Comparison of ENCODE assay signal across 9 cellular contexts in genomic region chr11:88552377-88553029, GRCh38.
A peak's percentile ranks its signal among the peaks of the same experiment; 100 is the strongest.
DNase-seq lines count a peak whose midpoint lies in the region; ATAC-seq, FAIRE-seq and TF ChIP-seq lines count a peak whose summit lies in the region.
"Had no signal": no experiment of that assay in that cellular context is flagged by ENCODE, and none has a peak within 500 bp of the region (broad histone marks: within the 10 kb centered on the region; RNA-seq: fewer than 3 reads in every experiment).

No MANE protein-coding gene starts in this region.

- H3K9me3 ChIP-seq in T-helper 17 cell (ENCODE audit: control insufficient read depth, low read length, poor library complexity, severe bottlenecking) = no peaks in the 10 kb centered on the region
- no peaks in the 10 kb centered on the region for H3K9me3 ChIP-seq in GM12878 (replicated peaks; ENCODE audit: control insufficient read depth, insufficient read depth, low read length)
- H3K9me3 ChIP-seq in right lobe of liver = no peaks in the 10 kb centered on the region
- H3K9me3 ChIP-seq in testis = no peaks in the 10 kb centered on the region

- no peaks in the 10 kb centered on the region for H3K36me3 Mint-ChIP-seq in T-helper 17 cell (ENCODE audit: low read depth)

- H3K79me2 ChIP-seq in GM12878 (ENCODE audit: control insufficient read depth, insufficient read depth, low read length) = no peaks in the 10 kb centered on the region

- H3K4me3 ChIP-seq in GM12878 (no peak overlapping the region), right lobe of liver (no peak overlapping the region), testis (no peak overlapping the region)

- ATAC-seq in GM21723 (IDR thresholded peaks at IDR 0.05; ENCODE audit: unreplicated experiment) (peak; percentile 92), T-helper 17 cell (peak; percentile 67), GM12878 (peak; percentile 100), right lobe of liver (peak; percentile 87 to 92 (median 88))

- no peak for TF ChIP-seq EP300 in GM12878 (IDR thresholded peaks at IDR 0.05; ENCODE audit: borderline replicate concordance in 1 of 2, control insufficient read depth in 1 of 2, low read depth in 2 of 2, low read length in 2 of 2)

- H3K36me3 ChIP-seq in GM12878 (ENCODE audit: control insufficient read depth in 2 of 2, insufficient read depth in 2 of 2, low read length in 1 of 2) (no peaks in the 10 kb centered on the region), right lobe of liver (no peaks in the 10 kb centered on the region), testis (ENCODE audit: low read depth, missing control alignments) (no peaks in the 10 kb centered on the region)

- FAIRE-seq in GM12878 (lab: Jason Lieb, UNC) = peak; percentile 84
- FAIRE-seq: islet of Langerhans had no signal

- RAD21 ChIA-PET in GM12878 (lab: Charles Lee; ENCODE audit: unreplicated experiment) = interaction anchor here (0.8 to 4.4 kb wide), 10 partner anchors 10 to 674 kb away, joined by 3 to 42 read pairs (median 4); no protein-coding TSS in a partner anchor

- H3K4me2 ChIP-seq in GM12878 (ENCODE audit: control insufficient read depth, insufficient read depth) = no peak overlapping the region

- peaks cover 21% of the 10 kb centered on the region for H3K27me3 Mint-ChIP-seq in T-helper 17 cell

- BruUV-seq in GM12878 (replicated peaks; lab: Mats Ljungman, UMichigan) = no TSS peak

- no peak overlapping the region for H3K4me3 Mint-ChIP-seq in T-helper 17 cell

- SMC1A ChIA-PET in GM12878 (lab: Charles Lee; ENCODE audit: uncharacterized antibody, unreplicated experiment) = interaction anchor here (0.5 to 3.3 kb wide), 13 partner anchors 9 to 543 kb away, joined by 3 to 28 read pairs (median 4); no protein-coding TSS in a partner anchor

- POLR2A ChIA-PET in GM12878 (lab: Charles Lee) = no interaction called here

- TF ChIP-seq CTCF in GM12878 (IDR thresholded peaks at IDR 0.05 in 2 of 3, conservative IDR thresholded peaks at IDR 0.05 in 1 of 3; ENCODE audit: control insufficient read depth in 2 of 3, extremely low read depth in 1 of 3, insufficient read depth in 1 of 3, low read depth in 3 of 3, low read length in 3 of 3) = peak; percentile 84 to 93 (median 91)
- peak; percentile 47 to 67 (median 62) for TF ChIP-seq CTCF in right lobe of liver (IDR thresholded peaks at IDR 0.05)
- peak in 1 of 3 experiments; percentile 37 for TF ChIP-seq CTCF in testis (IDR thresholded peaks at IDR 0.05)

- WGBS in GM12878 (ENCODE audit: insufficient coverage, insufficient replicate concordance, low lambda C conversion rate, missing lambda C conversion rate) = 0% methylated on average over 3 of the region's 3 CpGs
- WGBS in right lobe of liver (ENCODE audit: insufficient coverage, low coverage, low lambda C conversion rate, missing lambda C conversion rate) = 34% methylated on average over 2 of the region's 3 CpGs
- WGBS in testis, 2 donors = 59 to 68% methylated on average over 3 of the region's 3 CpGs

- DNase-seq in NCI-H345 (lab: John Stamatoyannopoulos, UW) = peak; percentile 27
- DNase-seq in NCI-H345 treated with DMSO at 0.1 percent for 48 hours (lab: John Stamatoyannopoulos, UW; ENCODE audit: unreplicated experiment) = no peak
- DNase-seq in HUDEP-2 (lab: John Stamatoyannopoulos, UW; ENCODE audit: unreplicated experiment in 76 of 76) = peak in 41 of 76 experiments; percentile 1 to 54 (median 16)
- DNase-seq in T-helper 17 cell = peak in 2 of 3 donors; percentile 15 to 25
- DNase-seq in GM12878 (ENCODE audit: low read depth, low spot score) = peak; percentile 12
- peak; percentile 54 to 57 (median 56) for DNase-seq in right lobe of liver
- DNase-seq in testis = peak; percentile 44

- H3K4me1 Mint-ChIP-seq in T-helper 17 cell = no peaks in the 10 kb centered on the region

- no peaks in the 10 kb centered on the region for H4K20me1 ChIP-seq in GM12878 (ENCODE audit: control insufficient read depth, insufficient read depth)

- in situ Hi-C loops in GM12878 (cut with MboI) = no loop called here

- no peak overlapping the region for H2AFZ ChIP-seq in GM12878 (ENCODE audit: control insufficient read depth, low read depth, low read length)

- TF ChIP-seq RAD21 in GM12878 (IDR thresholded peaks at IDR 0.05; ENCODE audit: insufficient read depth, low read depth, low read length) = peak; percentile 86

- no peaks in the 10 kb centered on the region for H3K4me1 ChIP-seq in GM12878 (ENCODE audit: control insufficient read depth, insufficient read depth, low read length)
- no peaks in the 10 kb centered on the region for H3K4me1 ChIP-seq in right lobe of liver
- no peaks in the 10 kb centered on the region for H3K4me1 ChIP-seq in testis

- H3K27me3 ChIP-seq in GM12878 (replicated peaks in 1 of 2; ENCODE audit: control insufficient read depth in 2 of 2, insufficient read depth in 2 of 2, low read length in 1 of 2) = peaks cover 0 to 10% of the 10 kb centered on the region in 2 experiments; a peak in 2 of 4 replicates
- H3K27me3 ChIP-seq in right lobe of liver = no peaks in the 10 kb centered on the region
- no peaks in the 10 kb centered on the region for H3K27me3 ChIP-seq in testis

- no peak overlapping the region for H3K27ac ChIP-seq in GM12878 (ENCODE audit: control insufficient read depth, insufficient read depth)
- H3K27ac ChIP-seq in right lobe of liver = no peak overlapping the region
- H3K27ac ChIP-seq in testis = no peak overlapping the region

- no peak overlapping the region for H3K27ac Mint-ChIP-seq in T-helper 17 cell

- H3K9ac ChIP-seq in GM12878 (ENCODE audit: control insufficient read depth, insufficient read depth, low read length) = no peak overlapping the region

- CTCF ChIA-PET in GM12878 (lab: Yijun Ruan, JAX) = interaction anchor here (0.6 to 5.8 kb wide), 46 partner anchors 9 to 830 kb away, joined by 3 to 75 read pairs (median 4); no protein-coding TSS in a partner anchor

- intact Hi-C loops in GM12878 (cut with micrococcal nuclease; ENCODE audit: unreplicated experiment) (loop anchor here (1.0 to 5.0 kb wide), 4 partner anchors 335 to 1200 kb away; no protein-coding TSS in a partner anchor), right lobe of liver (cut with DNase I) (no loop called here), testis (cut with DNase I; ENCODE audit: low total_unique reads) (no loop called here)

- TF ChIP-seq POLR2A in GM12878 (IDR thresholded peaks at IDR 0.05; ENCODE audit: low read depth, low read length) = no peak
- TF ChIP-seq POLR2A in right lobe of liver (IDR thresholded peaks at IDR 0.05) = no peak
- TF ChIP-seq POLR2A in testis (IDR thresholded peaks at IDR 0.05) = no peak

TF ChIP-seq in GM12878, 131 proteins besides CTCF, POLR2A, EP300 and RAD21:
- TF ChIP-seq SMC3 (IDR thresholded peaks at IDR 0.05; ENCODE audit: borderline replicate concordance, low read length) (peak; percentile 87), ZNF274 (IDR thresholded peaks at IDR 0.05; ENCODE audit: insufficient read depth, insufficient read length) (no peak), ZBTB4 (CRISPR knock-in tag; IDR thresholded peaks at IDR 0.05) (no peak)
